In the genomic region with DNA sequence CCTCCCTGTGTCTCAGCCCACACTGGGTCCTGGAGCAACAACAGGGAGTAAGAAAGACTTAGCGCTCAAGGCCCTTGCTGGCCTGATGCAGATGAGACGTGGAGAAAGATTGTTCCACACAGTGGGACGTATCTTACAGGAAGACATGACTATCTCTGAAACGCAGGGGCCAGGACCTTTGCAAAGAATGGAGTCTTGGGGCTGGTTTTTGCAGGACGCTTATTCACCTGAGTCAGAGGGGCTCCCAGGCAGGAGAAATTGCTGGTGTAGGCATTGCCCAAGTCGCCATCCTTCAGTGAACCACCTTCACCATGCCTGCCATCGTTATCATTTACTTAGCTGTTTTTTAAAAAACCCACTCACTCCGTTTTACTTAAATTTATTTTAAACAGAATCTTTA, we compare ENCODE assay signal across 32 cellular contexts. TPM values are rescaled to one million over a fixed set of nuclear protein-coding genes. Genes with fewer than 3 reads are reported as not detected.
"Had no signal": no experiment of that assay in that cellular context is flagged by ENCODE, and none has a peak within 500 bp of the region (broad histone marks: within the 10 kb centered on the region; RNA-seq: fewer than 3 reads in every experiment).

No MANE protein-coding gene starts in this region.

- H3K9me3 ChIP-seq: ascending aorta, SJSA1, SK-N-SH had no signal

- H3K27ac Mint-ChIP-seq: activated CD4-positive, alpha-beta T cell treated with anti-CD3 and anti-CD28 coated beads, Interleukin-2, amount 10 ng/mL, durations not matched to agents 24 days and 14 days; activated naive CD8-positive, alpha-beta T cell treated with anti-CD3 and anti-CD28 coated beads for 36 hours; activated T-helper 1 cell treated with anti-CD3 and anti-CD28 coated beads, Interleukin-12 subunit alpha, Interleukin-12 subunit beta, Interleukin-2, Interleukin-4 antibody, amounts not matched to agents 30 ng/mL and 10 ng/mL and 1 ng/mL, durations not matched to agents 14 hours and 24 hours and 36 hours; T-helper 1 cell treated with Interleukin-12 subunit alpha and Interleukin-12 subunit beta and Interleukin-4 antibody, amounts not matched to agents 30 μg/mL and 1 μg/mL, for 36 hours; T-helper 2 cell treated with Interferon-gamma antibody and Interleukin-4, amounts not matched to agents 5 μg/mL and 100 μg/mL, for 36 hours had no signal

- H3K36me3 ChIP-seq: ascending aorta, cardiac muscle cell, SJSA1 had no signal

- H3K4me3 Mint-ChIP-seq: activated CD4-positive, alpha-beta T cell treated with anti-CD3 and anti-CD28 coated beads, Interleukin-2, amount 10 ng/mL, durations not matched to agents 24 days and 14 days; activated naive CD8-positive, alpha-beta T cell treated with anti-CD3 and anti-CD28 coated beads for 36 hours; activated T-cell treated with anti-CD3 and anti-CD28 coated beads, Interleukin-2, amount 50 U/mL, for 4 hours; activated T-helper 1 cell treated with anti-CD3 and anti-CD28 coated beads, Interleukin-12 subunit alpha, Interleukin-12 subunit beta, Interleukin-2, Interleukin-4 antibody, amounts not matched to agents 30 ng/mL and 10 ng/mL and 1 ng/mL, durations not matched to agents 14 hours and 24 hours and 36 hours; central memory CD8-positive, alpha-beta T cell; T-helper 1 cell treated with Interleukin-12 subunit alpha and Interleukin-12 subunit beta and Interleukin-4 antibody, amounts not matched to agents 30 μg/mL and 1 μg/mL, for 36 hours; T-helper 2 cell treated with Interferon-gamma antibody and Interleukin-4, amounts not matched to agents 5 μg/mL and 100 μg/mL, for 36 hours had no signal

- ATAC-seq: activated T-cell treated with anti-CD3 and anti-CD28 coated beads, Interleukin-2, amount 50 U/mL, for 4 hours; Panc1 had no signal

- H3K4me3 ChIP-seq: ascending aorta, cardiac muscle cell, SJSA1 had no signal

- H3K27me3 ChIP-seq: ascending aorta, SJSA1 had no signal

- DNase-seq: activated CD4-positive, alpha-beta T cell treated with anti-CD3 and anti-CD28 coated beads, Interleukin-2, amount 10 ng/mL, durations not matched to agents 24 days and 14 days; activated CD4-positive, alpha-beta T cell treated with anti-CD3 and anti-CD28 coated beads, Interleukin-2, amount 50 U/mL, for 4 hours; activated naive CD4-positive, alpha-beta T cell; activated naive CD4-positive, alpha-beta T cell treated with anti-CD3 and anti-CD28 coated beads, Interleukin-2, amount 50 U/mL, for 16 hours; activated naive CD8-positive, alpha-beta T cell treated with anti-CD3 and anti-CD28 coated beads for 36 hours; activated T-cell treated with anti-CD3 and anti-CD28 coated beads for 4 hours; activated T-cell treated with anti-CD3 and anti-CD28 coated beads, Interleukin-2, amount 50 U/mL, for 4 hours; amniotic stem cell; NCI-H1092 treated with DMSO at 0.1 percent for 48 hours; NCI-H1417; NCI-H146; NCI-H187; NCI-H2029 treated with DMSO at 0.1 percent for 48 hours; NCI-H2107; NCI-H2171; NCI-H510A treated with DMSO at 0.1 percent for 48 hours; NCI-H69; SHP77 treated with DMSO at 0.1 percent for 48 hours had no signal

- H3K27ac ChIP-seq: cardiac muscle cell, KMS-11, SJSA1 had no signal

- H3K4me1 ChIP-seq: SJSA1 had no signal

- H3K9me3 Mint-ChIP-seq: activated CD4-positive, alpha-beta T cell treated with anti-CD3 and anti-CD28 coated beads, Interleukin-2, amount 10 ng/mL, durations not matched to agents 24 days and 14 days; activated T-cell treated with anti-CD3 and anti-CD28 coated beads, Interleukin-2, amount 50 U/mL, for 4 hours; activated T-helper 1 cell treated with anti-CD3 and anti-CD28 coated beads, Interleukin-12 subunit alpha, Interleukin-12 subunit beta, Interleukin-2, Interleukin-4 antibody, amounts not matched to agents 30 ng/mL and 10 ng/mL and 1 ng/mL, durations not matched to agents 14 hours and 24 hours and 36 hours; central memory CD8-positive, alpha-beta T cell; T-helper 1 cell treated with Interleukin-12 subunit alpha and Interleukin-12 subunit beta and Interleukin-4 antibody, amounts not matched to agents 30 μg/mL and 1 μg/mL, for 36 hours; T-helper 2 cell treated with Interferon-gamma antibody and Interleukin-4, amounts not matched to agents 5 μg/mL and 100 μg/mL, for 36 hours had no signal

- H3K27me3 Mint-ChIP-seq: activated naive CD8-positive, alpha-beta T cell treated with anti-CD3 and anti-CD28 coated beads for 36 hours; central memory CD8-positive, alpha-beta T cell had no signal

RNA-seq across cellular contexts. Expression of a gene that starts 11.8 kb away (rescaled TPM):
- total RNA-seq: LHCN-M2, M059J, RPMI7951, SJSA1 had no signal

RNA-seq across cellular contexts. Expression of a gene that starts 34.0 kb away (rescaled TPM):
- total RNA-seq: activated CD4-positive, alpha-beta T cell treated with anti-CD3 and anti-CD28 coated beads, Interleukin-2, amount 10 ng/mL, durations not matched to agents 24 days and 14 days; activated naive CD8-positive, alpha-beta T cell treated with anti-CD3 and anti-CD28 coated beads for 36 hours; activated T-cell treated with anti-CD3 and anti-CD28 coated beads, Interleukin-2, amount 50 U/mL, for 4 hours; activated T-helper 1 cell treated with anti-CD3 and anti-CD28 coated beads, Interleukin-12 subunit alpha, Interleukin-12 subunit beta, Interleukin-2, Interleukin-4 antibody, amounts not matched to agents 30 ng/mL and 10 ng/mL and 1 ng/mL, durations not matched to agents 14 hours and 24 hours and 36 hours; chondrocyte; LHCN-M2; M059J; RPMI7951; SJSA1 had no signal
- polyA plus RNA-seq: SK-N-SH had no signal

RNA-seq across cellular contexts. Expression of a gene that starts 59.9 kb away (rescaled TPM):
- total RNA-seq: activated CD4-positive, alpha-beta T cell treated with anti-CD3 and anti-CD28 coated beads, Interleukin-2, amount 10 ng/mL, durations not matched to agents 24 days and 14 days; activated naive CD8-positive, alpha-beta T cell treated with anti-CD3 and anti-CD28 coated beads for 36 hours; activated T-cell treated with anti-CD3 and anti-CD28 coated beads, Interleukin-2, amount 50 U/mL, for 4 hours; activated T-helper 1 cell treated with anti-CD3 and anti-CD28 coated beads, Interleukin-12 subunit alpha, Interleukin-12 subunit beta, Interleukin-2, Interleukin-4 antibody, amounts not matched to agents 30 ng/mL and 10 ng/mL and 1 ng/mL, durations not matched to agents 14 hours and 24 hours and 36 hours; ascending aorta; cardiac muscle cell; chondrocyte; LHCN-M2; M059J; RPMI7951; SJSA1 had no signal
- polyA plus RNA-seq: cardiac muscle cell, SK-N-SH had no signal
